1 cellular context compared by ENCODE assay signal in genomic region chr2:88545118-88545517, GRCh38.
TF ChIP-seq lines count a peak whose summit lies in the region.

No MANE protein-coding gene starts in this region.

TF ChIP-seq in H1, 55 proteins besides CTCF, POLR2A, EP300 and RAD21 (continued from another document):
- TF ChIP-seq MAFK (IDR thresholded peaks at IDR 0.05; ENCODE audit: low read depth, low read length) (peak; percentile 43; the same call in 1 of the 2 replicates), CHD2 (IDR thresholded peaks at IDR 0.05; ENCODE audit: low read length) (no peak), ATF3 (IDR thresholded peaks at IDR 0.05; ENCODE audit: insufficient read depth, low read depth, low read length) (peak; percentile 63; the same call in 1 of the 2 replicates), SP1 (IDR thresholded peaks at IDR 0.05; ENCODE audit: low read depth, low read length) (peak; percentile 50; the same call in 1 of the 2 replicates), HDAC2 (IDR thresholded peaks at IDR 0.05; ENCODE audit: borderline replicate concordance in 1 of 2, low read depth in 2 of 2, low read length in 2 of 2) (no peak), FOSL1 (IDR thresholded peaks at IDR 0.05; ENCODE audit: insufficient read depth, low read depth, low read length) (no peak), SP2 (IDR thresholded peaks at IDR 0.05; ENCODE audit: low read length) (no peak), USF2 (IDR thresholded peaks at IDR 0.05; ENCODE audit: low read length) (peak; percentile 92), JUN (IDR thresholded peaks at IDR 0.05; ENCODE audit: low read depth, low read length) (no peak), MAX (IDR thresholded peaks at IDR 0.05) (no peak), SIX5 (IDR thresholded peaks at IDR 0.05; ENCODE audit: low read depth, low read length) (peak; percentile 73), TAF7 (optimal IDR thresholded peaks at IDR 0.05; ENCODE audit: borderline replicate concordance, low read depth, low read length) (no peak), YY1 (IDR thresholded peaks at IDR 0.05; ENCODE audit: low read depth, low read length) (peak; percentile 92), BACH1 (IDR thresholded peaks at IDR 0.05; ENCODE audit: low read length) (peak; percentile 32; the same call in 1 of the 2 replicates), JUND (IDR thresholded peaks at IDR 0.05; ENCODE audit: low read length) (no peak), SAP30 (IDR thresholded peaks at IDR 0.05; ENCODE audit: insufficient read depth, insufficient replicate concordance, low read length) (no peak), CHD1 (IDR thresholded peaks at IDR 0.05; ENCODE audit: low read depth, low read length) (no peak), SP4 (IDR thresholded peaks at IDR 0.05; ENCODE audit: low read length) (no peak), BCL11A (IDR thresholded peaks at IDR 0.05; ENCODE audit: low read depth in 2 of 2, low read length in 2 of 2) (no peak), EZH2 (IDR thresholded peaks at IDR 0.05; ENCODE audit: low read depth, low read length, severe bottlenecking) (no peak), GTF2F1 (IDR thresholded peaks at IDR 0.05; ENCODE audit: borderline replicate concordance, low read depth, low read length) (no peak), HDAC6 (IDR thresholded peaks at IDR 0.05; ENCODE audit: low read depth, low read length) (no peak), SIRT6 (IDR thresholded peaks at IDR 0.05; ENCODE audit: low read length) (no peak), TAF1 (IDR thresholded peaks at IDR 0.05; ENCODE audit: low read depth, low read length) (no peak), CBX5 (IDR thresholded peaks at IDR 0.05; ENCODE audit: low read depth, low read length) (no peak), PHF8 (conservative IDR thresholded peaks at IDR 0.05; ENCODE audit: low read depth, low read length) (no peak), KDM5A (IDR thresholded peaks at IDR 0.05; ENCODE audit: low read length) (no peak), CTBP2 (IDR thresholded peaks at IDR 0.05; ENCODE audit: borderline replicate concordance, insufficient read depth, insufficient read length, low read length) (no peak), POU5F1 (IDR thresholded peaks at IDR 0.05; ENCODE audit: low read depth, low read length) (no peak), TEAD4 (IDR thresholded peaks at IDR 0.05; ENCODE audit: low read depth, low read length) (no peak), GABPA (IDR thresholded peaks at IDR 0.05; ENCODE audit: borderline replicate concordance, insufficient read depth, low read length) (no peak)
